In the genomic region with DNA sequence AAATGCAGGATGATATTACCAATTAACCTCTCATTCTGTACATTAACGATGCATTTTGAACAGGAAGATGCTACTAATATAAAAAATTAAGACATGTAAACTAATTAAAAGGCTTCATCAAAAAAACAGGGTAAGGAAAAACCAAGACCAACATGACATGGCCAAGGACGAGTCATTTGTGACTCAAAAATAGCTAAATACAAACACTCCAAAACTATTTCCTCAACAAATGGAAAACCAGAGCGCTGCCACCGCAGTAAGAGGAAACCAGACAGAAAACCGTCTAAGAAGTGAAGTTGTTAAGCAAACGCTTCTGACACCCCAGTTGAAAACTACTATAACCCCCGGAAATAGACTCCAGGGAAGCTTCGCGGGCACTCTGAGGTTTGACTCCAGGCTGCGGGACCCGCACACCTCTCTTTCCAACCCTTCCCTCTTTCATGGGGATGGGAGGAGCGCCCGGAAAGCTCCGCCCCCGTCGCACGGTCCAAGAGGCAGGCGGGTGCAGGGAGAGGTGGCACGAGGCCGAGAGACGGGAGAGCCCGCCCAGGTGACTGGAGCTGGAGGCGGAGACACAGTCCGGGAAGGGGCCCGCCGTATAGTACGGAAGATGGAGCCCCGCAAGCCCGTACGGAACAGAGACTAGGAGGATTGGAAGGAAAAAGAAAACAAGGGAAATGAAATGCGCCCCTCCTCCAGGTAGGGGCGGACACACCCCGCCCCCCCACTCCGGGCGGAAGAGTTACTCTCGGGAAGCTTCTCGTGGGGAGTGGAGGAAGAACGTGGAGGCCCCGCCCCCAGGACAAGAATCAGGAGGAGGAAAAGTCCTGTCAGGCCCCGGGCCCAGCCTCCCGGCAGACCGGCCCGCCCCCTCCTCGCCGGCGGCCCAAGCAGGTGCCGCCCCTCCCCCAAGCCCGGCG, we compare ENCODE assay signal across 1 cellular context.
A peak's percentile ranks its signal among the peaks of the same experiment; 100 is the strongest.
TF ChIP-seq lines count a peak whose summit lies in the region.

No MANE protein-coding gene starts in this region.

TF ChIP-seq in GM12878, 131 proteins besides CTCF, POLR2A, EP300 and RAD21 (continued from another document):
- TF ChIP-seq, protein P1, sequence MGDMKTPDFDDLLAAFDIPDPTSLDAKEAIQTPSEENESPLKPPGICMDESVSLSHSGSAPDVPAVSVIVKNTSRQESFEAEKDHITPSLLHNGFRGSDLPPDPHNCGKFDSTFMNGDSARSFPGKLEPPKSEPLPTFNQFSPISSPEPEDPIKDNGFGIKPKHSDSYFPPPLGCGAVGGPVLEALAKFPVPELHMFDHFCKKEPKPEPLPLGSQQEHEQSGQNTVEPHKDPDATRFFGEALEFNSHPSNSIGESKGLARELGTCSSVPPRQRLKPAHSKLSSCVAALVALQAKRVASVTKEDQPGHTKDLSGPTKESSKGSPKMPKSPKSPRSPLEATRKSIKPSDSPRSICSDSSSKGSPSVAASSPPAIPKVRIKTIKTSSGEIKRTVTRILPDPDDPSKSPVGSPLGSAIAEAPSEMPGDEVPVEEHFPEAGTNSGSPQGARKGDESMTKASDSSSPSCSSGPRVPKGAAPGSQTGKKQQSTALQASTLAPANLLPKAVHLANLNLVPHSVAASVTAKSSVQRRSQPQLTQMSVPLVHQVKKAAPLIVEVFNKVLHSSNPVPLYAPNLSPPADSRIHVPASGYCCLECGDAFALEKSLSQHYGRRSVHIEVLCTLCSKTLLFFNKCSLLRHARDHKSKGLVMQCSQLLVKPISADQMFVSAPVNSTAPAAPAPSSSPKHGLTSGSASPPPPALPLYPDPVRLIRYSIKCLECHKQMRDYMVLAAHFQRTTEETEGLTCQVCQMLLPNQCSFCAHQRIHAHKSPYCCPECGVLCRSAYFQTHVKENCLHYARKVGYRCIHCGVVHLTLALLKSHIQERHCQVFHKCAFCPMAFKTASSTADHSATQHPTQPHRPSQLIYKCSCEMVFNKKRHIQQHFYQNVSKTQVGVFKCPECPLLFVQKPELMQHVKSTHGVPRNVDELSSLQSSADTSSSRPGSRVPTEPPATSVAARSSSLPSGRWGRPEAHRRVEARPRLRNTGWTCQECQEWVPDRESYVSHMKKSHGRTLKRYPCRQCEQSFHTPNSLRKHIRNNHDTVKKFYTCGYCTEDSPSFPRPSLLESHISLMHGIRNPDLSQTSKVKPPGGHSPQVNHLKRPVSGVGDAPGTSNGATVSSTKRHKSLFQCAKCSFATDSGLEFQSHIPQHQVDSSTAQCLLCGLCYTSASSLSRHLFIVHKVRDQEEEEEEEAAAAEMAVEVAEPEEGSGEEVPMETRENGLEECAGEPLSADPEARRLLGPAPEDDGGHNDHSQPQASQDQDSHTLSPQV (IDR thresholded peaks at IDR 0.05): no peak
- TF ChIP-seq RFX5 (IDR thresholded peaks at IDR 0.05; ENCODE audit: low read depth, low read length) (no peak), KLF5 (IDR thresholded peaks at IDR 0.05; ENCODE audit: partially characterized antibody) (peak; percentile 55)
TF ChIP-seq in GM12878: peak in this region for 28.
